ENCODE assay signal across 1 cellular context in genomic region chr3:45145223-45145622, GRCh38.
TF ChIP-seq lines count a peak whose summit lies in the region.

No MANE protein-coding gene starts in this region.

TF ChIP-seq in A549, 52 proteins besides CTCF, POLR2A, EP300 and RAD21 (continued from another document):
- no peak for TF ChIP-seq EHF (CRISPR knock-in tag; IDR thresholded peaks at IDR 0.05)
- TF ChIP-seq SMC3 (IDR thresholded peaks at IDR 0.05) = no peak
